Comparison of ENCODE assay signal across 21 cellular contexts in the genomic region with DNA sequence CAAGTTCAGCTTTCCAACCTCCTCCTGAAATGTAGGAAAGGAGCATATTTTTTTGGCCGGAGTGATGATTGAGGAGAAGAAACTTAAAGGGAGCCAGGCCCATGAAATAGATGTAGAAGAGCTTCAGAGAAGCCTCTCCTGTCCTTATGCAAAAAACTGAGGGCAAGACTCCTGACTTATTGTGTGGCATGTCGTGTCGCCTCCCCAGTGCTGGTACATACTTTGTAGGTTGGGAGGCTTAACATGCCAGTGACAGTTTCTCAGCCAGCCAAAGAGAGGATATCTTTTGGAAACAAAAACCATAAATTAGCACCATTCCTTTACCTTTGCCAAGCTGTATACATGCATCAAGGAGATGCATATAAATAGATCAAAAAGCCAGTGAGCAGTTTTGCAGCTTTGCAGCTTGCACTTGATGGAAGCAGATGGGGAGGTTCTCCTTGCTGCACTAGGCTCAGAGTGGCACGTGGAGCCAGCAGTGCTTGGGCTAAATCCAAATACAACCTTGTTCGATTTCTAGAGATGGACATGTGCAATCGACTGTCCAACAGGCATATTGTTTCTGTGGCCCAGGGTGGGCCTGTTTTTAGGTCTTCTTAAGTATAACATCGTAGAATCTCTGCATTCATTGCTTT. TPM values are rescaled to one million over a fixed set of nuclear protein-coding genes. Genes with fewer than 3 reads are reported as not detected.
DNase-seq lines count a peak whose midpoint lies in the region; ATAC-seq and TF ChIP-seq lines count a peak whose summit lies in the region.
"Had no signal": no experiment of that assay in that cellular context is flagged by ENCODE, and none has a peak within 500 bp of the region (broad histone marks: within the 10 kb centered on the region; RNA-seq: fewer than 3 reads in every experiment).

No MANE protein-coding gene starts in this region.

- no peak for ATAC-seq in left cardiac atrium
- no peak for ATAC-seq in activated naive CD8-positive, alpha-beta T cell treated with anti-CD3 and anti-CD28 coated beads, Interleukin-2, amount 50 U/mL, for 24 hours
- ATAC-seq in stimulated activated naive B cell treated with anti-CD40 and anti-IgM and Interleukin-4, amounts not matched to agents 10 μg/mL and 1 μg/mL and 100 μg/mL, for 72 hours (replicated peaks) = no peak

- peak overlapping the region; percentile 6 for H3K4me3 Mint-ChIP-seq in dendritic cell treated with granulocyte-macrophage colony-stimulating factor and Interleukin-4, amounts not matched to agents 40 ng/mL and 50 ng/mL, for 4 days
- no peak overlapping the region for H3K4me3 Mint-ChIP-seq in activated naive CD8-positive, alpha-beta T cell treated with anti-CD3 and anti-CD28 coated beads, Interleukin-2, amount 50 U/mL, for 24 hours
- no peak overlapping the region for H3K4me3 Mint-ChIP-seq in stimulated activated naive B cell treated with anti-CD40 and anti-IgM and Interleukin-4, amounts not matched to agents 10 μg/mL and 1 μg/mL and 100 μg/mL, for 72 hours
- H3K4me3 Mint-ChIP-seq: activated B cell treated with CpG ODN at 0.5 μM for 24 hours; activated CD8-positive, alpha-beta T cell treated with anti-CD3 and anti-CD28 coated beads for 36 hours had no signal

- H3K36me3 Mint-ChIP-seq in dendritic cell treated with granulocyte-macrophage colony-stimulating factor and Interleukin-4, amounts not matched to agents 40 ng/mL and 50 ng/mL, for 4 days (ENCODE audit: low read depth) = peaks cover 14% of the 10 kb centered on the region
- no peaks in the 10 kb centered on the region for H3K36me3 Mint-ChIP-seq in activated naive CD8-positive, alpha-beta T cell treated with anti-CD3 and anti-CD28 coated beads, Interleukin-2, amount 50 U/mL, for 24 hours (ENCODE audit: low read depth)
- H3K36me3 Mint-ChIP-seq in stimulated activated naive B cell treated with anti-CD40 and anti-IgM and Interleukin-4, amounts not matched to agents 10 μg/mL and 1 μg/mL and 100 μg/mL, for 72 hours = no peaks in the 10 kb centered on the region

- H3K4me1 Mint-ChIP-seq in dendritic cell treated with granulocyte-macrophage colony-stimulating factor and Interleukin-4, amounts not matched to agents 40 ng/mL and 50 ng/mL, for 4 days (ENCODE audit: low read depth) = peaks cover 80% of the 10 kb centered on the region
- peaks cover 79% of the 10 kb centered on the region for H3K4me1 Mint-ChIP-seq in activated naive CD8-positive, alpha-beta T cell treated with anti-CD3 and anti-CD28 coated beads, Interleukin-2, amount 50 U/mL, for 24 hours
- peaks cover 13 to 21% of the 10 kb centered on the region in 2 donors for H3K4me1 Mint-ChIP-seq in stimulated activated naive B cell treated with anti-CD40 and anti-IgM and Interleukin-4, amounts not matched to agents 10 μg/mL and 1 μg/mL and 100 μg/mL, for 72 hours

- TF ChIP-seq CTCF in cardiac muscle cell (IDR thresholded peaks at IDR 0.05; ENCODE audit: low read depth, low read length) = no peak

- H3K27ac Mint-ChIP-seq in dendritic cell treated with granulocyte-macrophage colony-stimulating factor and Interleukin-4, amounts not matched to agents 40 ng/mL and 50 ng/mL, for 4 days = peak overlapping the region; percentile 92
- H3K27ac Mint-ChIP-seq in activated naive CD8-positive, alpha-beta T cell treated with anti-CD3 and anti-CD28 coated beads, Interleukin-2, amount 50 U/mL, for 24 hours = no peak overlapping the region
- H3K27ac Mint-ChIP-seq in stimulated activated naive B cell treated with anti-CD40 and anti-IgM and Interleukin-4, amounts not matched to agents 10 μg/mL and 1 μg/mL and 100 μg/mL, for 72 hours = no peak overlapping the region
- H3K27ac Mint-ChIP-seq: activated B cell treated with CpG ODN at 0.5 μM for 24 hours; activated CD8-positive, alpha-beta T cell treated with anti-CD3 and anti-CD28 coated beads for 36 hours had no signal

- DNase-seq in cardiac muscle cell (ENCODE audit: low read depth in 1 of 2, low spot score in 1 of 2) (peak in 1 of 2 donors; percentile 17), left cardiac atrium (no peak), NCI-H524 (lab: John Stamatoyannopoulos, UW) (peak; percentile 19 to 69), superior temporal gyrus (ENCODE audit: extremely low spot score) (peak; percentile 73), activated gamma-delta T cell treated with Interleukin-2 at 50 U/mL for 16 hours (no peak)
- no peak for DNase-seq in activated naive CD8-positive, alpha-beta T cell treated with anti-CD3 and anti-CD28 coated beads, Interleukin-2, amount 50 U/mL, for 24 hours
- no peak for DNase-seq in stimulated activated naive B cell treated with anti-CD40 and anti-IgM and Interleukin-4, amounts not matched to agents 10 μg/mL and 1 μg/mL and 100 μg/mL, for 72 hours
- DNase-seq: activated B cell treated with CpG ODN at 0.5 μM for 24 hours; activated naive CD4-positive, alpha-beta T cell treated with Interleukin-2 at 50 U/mL for 16 hours; activated T-cell treated with anti-CD3 and anti-CD28 coated beads, Interleukin-2, amount 50 U/mL, for 1 hour; aorta; GF-D8; NCI-H1105 treated with DMSO at 0.1 percent for 48 hours; NCI-H82; PC-9; retina; stimulated activated CD8-positive, alpha-beta memory T cell treated with anti-CD3 and anti-CD28 coated beads, Interleukin-4, amount 100 ng/mL, for 48 hours had no signal

- no peaks in the 10 kb centered on the region for H3K9me3 Mint-ChIP-seq in dendritic cell treated with granulocyte-macrophage colony-stimulating factor and Interleukin-4, amounts not matched to agents 40 ng/mL and 50 ng/mL, for 4 days
- no peaks in the 10 kb centered on the region for H3K9me3 Mint-ChIP-seq in activated naive CD8-positive, alpha-beta T cell treated with anti-CD3 and anti-CD28 coated beads, Interleukin-2, amount 50 U/mL, for 24 hours
- no peaks in the 10 kb centered on the region for H3K9me3 Mint-ChIP-seq in stimulated activated naive B cell treated with anti-CD40 and anti-IgM and Interleukin-4, amounts not matched to agents 10 μg/mL and 1 μg/mL and 100 μg/mL, for 72 hours
- H3K9me3 Mint-ChIP-seq: activated B cell treated with CpG ODN at 0.5 μM for 24 hours; activated CD8-positive, alpha-beta T cell treated with anti-CD3 and anti-CD28 coated beads for 36 hours had no signal

- H3K9me3 ChIP-seq in cardiac muscle cell (ENCODE audit: low read depth) = no peaks in the 10 kb centered on the region
- H3K9me3 ChIP-seq: vagina had no signal

- H3K36me3 ChIP-seq in cardiac muscle cell = no peaks in the 10 kb centered on the region
- H3K36me3 ChIP-seq: vagina had no signal

- peaks cover 52% of the 10 kb centered on the region for H3K4me1 ChIP-seq in cardiac muscle cell (ENCODE audit: low read depth)

- intact Hi-C loops in left cardiac atrium (cut with DNase I) = loop anchor here in 1 of 2 donors (5.0 kb wide), 1 partner anchor 64 kb away; no protein-coding TSS in a partner anchor
- intact Hi-C loops in dendritic cell treated with granulocyte-macrophage colony-stimulating factor and Interleukin-4, amounts not matched to agents 40 ng/mL and 50 ng/mL, for 4 days (cut with micrococcal nuclease) = no loop called here

- no peaks in the 10 kb centered on the region for H3K27me3 ChIP-seq in cardiac muscle cell
- H3K27me3 ChIP-seq: vagina had no signal

- peak overlapping the region; percentile 63 for H3K27ac ChIP-seq in cardiac muscle cell

- no peak overlapping the region for H3K4me3 ChIP-seq in cardiac muscle cell
- H3K4me3 ChIP-seq: lung, PC-9, vagina had no signal

- H3K27me3 Mint-ChIP-seq in dendritic cell treated with granulocyte-macrophage colony-stimulating factor and Interleukin-4, amounts not matched to agents 40 ng/mL and 50 ng/mL, for 4 days = no peaks in the 10 kb centered on the region
- H3K27me3 Mint-ChIP-seq in activated naive CD8-positive, alpha-beta T cell treated with anti-CD3 and anti-CD28 coated beads, Interleukin-2, amount 50 U/mL, for 24 hours = no peaks in the 10 kb centered on the region
- H3K27me3 Mint-ChIP-seq in stimulated activated naive B cell treated with anti-CD40 and anti-IgM and Interleukin-4, amounts not matched to agents 10 μg/mL and 1 μg/mL and 100 μg/mL, for 72 hours = peaks cover 34 to 35% of the 10 kb centered on the region in 2 donors
- H3K27me3 Mint-ChIP-seq: activated CD8-positive, alpha-beta T cell treated with anti-CD3 and anti-CD28 coated beads for 36 hours had no signal

RNA-seq across cellular contexts. Expression of gene SLCO3A1, which starts 10.2 kb away (rescaled TPM):
- total RNA-seq in cardiac muscle cell = 25.2 and 35.5 TPM in 2 replicates
- 71.9 and 92.3 TPM in 2 replicates for polyA plus RNA-seq in cardiac muscle cell
- 10 to 100 TPM; 37.8 to 47.7 TPM for total RNA-seq in left cardiac atrium

Comparison
In these comparisons a context has a peak if more than half of its experiments do, and no peak if none do; other contexts are left out.
1. DNase-seq: peak in NCI-H524 (2 of 2) and superior temporal gyrus (single experiment); none in left cardiac atrium (single experiment), activated naive CD8-positive, alpha-beta T cell treated with anti-CD3 and anti-CD28 coated beads, Interleukin-2, amount 50 U/mL, for 24 hours (single experiment), activated gamma-delta T cell treated with Interleukin-2 at 50 U/mL for 16 hours (single experiment) and stimulated activated naive B cell treated with anti-CD40 and anti-IgM and Interleukin-4, amounts not matched to agents 10 μg/mL and 1 μg/mL and 100 μg/mL, for 72 hours (single experiment).